ENCODE assay signal across 9 cellular contexts in the genomic region with DNA sequence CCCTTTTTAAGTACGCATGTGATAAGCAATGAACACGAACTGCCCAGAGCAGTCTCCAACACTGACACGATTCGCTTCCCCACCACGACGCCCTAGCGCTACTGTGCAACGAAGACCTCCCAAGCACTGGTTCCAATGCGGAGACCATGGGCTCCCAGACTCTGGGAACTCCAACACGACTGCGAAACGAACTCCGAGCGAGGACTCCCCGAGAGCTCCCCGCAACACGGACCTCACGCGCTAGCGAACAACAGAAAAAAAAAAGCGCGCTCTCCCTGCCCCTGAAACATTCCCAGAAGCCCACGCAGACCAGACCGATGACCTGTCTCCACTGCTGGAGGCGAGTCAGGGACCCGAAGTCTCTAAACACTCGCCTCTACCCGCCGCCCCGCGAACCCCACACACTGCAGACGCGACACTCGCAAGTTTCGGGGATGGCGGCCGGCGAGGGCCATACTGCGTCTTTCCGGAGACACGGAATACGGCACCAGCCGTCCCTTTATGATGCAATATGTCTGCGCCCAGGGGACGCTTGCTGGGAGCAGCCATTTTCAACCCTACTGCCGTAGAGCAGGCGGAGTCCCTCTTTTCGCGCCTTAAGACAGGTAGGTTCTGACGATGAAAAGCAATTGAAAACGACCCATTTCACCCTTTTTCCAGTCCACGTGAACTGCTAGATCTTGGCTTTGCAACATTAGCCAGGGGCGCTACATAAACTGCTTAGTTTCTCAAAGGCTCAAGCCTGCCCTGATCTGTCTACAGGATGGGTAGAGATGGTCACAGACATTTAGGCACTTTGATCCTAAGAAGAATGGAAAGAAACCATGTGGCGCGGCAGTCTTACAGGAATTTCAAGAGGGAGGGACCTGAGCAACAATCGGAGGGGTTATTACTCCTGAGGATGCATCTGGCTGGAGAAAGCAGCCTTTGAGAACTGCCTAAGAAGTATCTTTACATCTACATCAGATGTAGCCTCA. TPM values are rescaled to one million over a fixed set of nuclear protein-coding genes. Genes with fewer than 3 reads are reported as not detected.
DNase-seq lines count a peak whose midpoint lies in the region; ATAC-seq, FAIRE-seq and TF ChIP-seq lines count a peak whose summit lies in the region.
"Had no signal": no experiment of that assay in that cellular context is flagged by ENCODE, and none has a peak within 500 bp of the region (broad histone marks: within the 10 kb centered on the region; RNA-seq: fewer than 3 reads in every experiment).

Gene ZNF577, minus strand, starts transcription at position 430 of the 977 bp plus-strand sequence. CDS start 7,569 bp downstream, outside the sequence.

- H3K27me3 ChIP-seq in ascending aorta, result no peaks in the 10 kb centered on the region
- no peaks in the 10 kb centered on the region for H3K27me3 ChIP-seq in left ventricle myocardium inferior (ENCODE audit: low read depth)
- no peaks in the 10 kb centered on the region for H3K27me3 ChIP-seq in pancreas
- H3K27me3 ChIP-seq in suprapubic skin, result no peaks in the 10 kb centered on the region

- H3K36me3 ChIP-seq in ascending aorta (peaks cover 28 to 40% of the 10 kb centered on the region in 2 donors), left ventricle myocardium inferior (peaks cover 51% of the 10 kb centered on the region), pancreas (peaks cover 9 to 31% (median 11%) of the 10 kb centered on the region in 3 donors), suprapubic skin (peaks cover 35% of the 10 kb centered on the region)

- H3K9me3 ChIP-seq in ascending aorta, result peaks cover 40 to 56% of the 10 kb centered on the region in 2 donors
- peaks cover 48% of the 10 kb centered on the region for H3K9me3 ChIP-seq in left ventricle myocardium inferior (replicated peaks)
- peaks cover 0 to 16% (median 3%) of the 10 kb centered on the region in 4 donors for H3K9me3 ChIP-seq in pancreas
- H3K9me3 ChIP-seq in suprapubic skin, result peaks cover 36% of the 10 kb centered on the region

- TF ChIP-seq CTCF in ascending aorta (IDR thresholded peaks at IDR 0.05), result no peak
- TF ChIP-seq CTCF in left ventricle myocardium inferior (IDR thresholded peaks at IDR 0.05; ENCODE audit: borderline replicate concordance), result no peak
- TF ChIP-seq CTCF in pancreas (IDR thresholded peaks at IDR 0.05), result no peak
- no peak for TF ChIP-seq CTCF in suprapubic skin (IDR thresholded peaks at IDR 0.05)

- WGBS in pancreas, 2 donors, result 1 to 3% methylated on average over 56 of the region's 56 CpGs
- 4% methylated on average over 32 of the region's 56 CpGs for WGBS in suprapubic skin

- H3K4me1 ChIP-seq in ascending aorta, result no peaks in the 10 kb centered on the region
- H3K4me1 ChIP-seq in left ventricle myocardium inferior, result peaks cover 19% of the 10 kb centered on the region
- no peaks in the 10 kb centered on the region for H3K4me1 ChIP-seq in pancreas
- peaks cover 15% of the 10 kb centered on the region for H3K4me1 ChIP-seq in suprapubic skin

- peak; percentile 59 for TF ChIP-seq POLR2A in GM19193 (IDR thresholded peaks at IDR 0.05; ENCODE audit: extremely low read depth, insufficient read depth, insufficient read length)
- TF ChIP-seq POLR2A in suprapubic skin (IDR thresholded peaks at IDR 0.05), result peak in 1 of 2 donors; percentile 40

- H3K27ac ChIP-seq in ascending aorta (peak within 1 kb of the TSS; percentile 60 to 74), left ventricle myocardium inferior (replicated peaks) (peak within 1 kb of the TSS; percentile 83), pancreas (peak within 1 kb of the TSS; percentile 49 to 82 (median 80)), suprapubic skin (peak within 1 kb of the TSS; percentile 79)
- H3K27ac ChIP-seq: VCaP had no signal

- FAIRE-seq in pancreas (lab: Jason Lieb, UNC), result peak; percentile 5

- intact Hi-C loops in ascending aorta (cut with DNase I), result loop anchor here (2.0 kb wide), 3 partner anchors 17 to 99 kb away; partner anchors contain the start of genes ZNF350, ZNF613 and ZNF649
- intact Hi-C loops in left ventricle myocardium inferior (cut with micrococcal nuclease), result no loop called here
- intact Hi-C loops in pancreas (cut with DNase I), result no loop called here

- ATAC-seq in pancreas (peak; percentile 98 to 100 (median 99)), GM21367 (IDR thresholded peaks at IDR 0.05; ENCODE audit: unreplicated experiment) (no peak)

- H3K4me3 ChIP-seq in ascending aorta, result peak within 1 kb of the TSS; percentile 59 to 85
- H3K4me3 ChIP-seq in left ventricle myocardium inferior, result peak within 1 kb of the TSS; percentile 74
- H3K4me3 ChIP-seq in pancreas, result peak within 1 kb of the TSS; percentile 34 to 71 (median 64)
- peak within 1 kb of the TSS; percentile 73 for H3K4me3 ChIP-seq in suprapubic skin

- DNase-seq in T-helper 2 cell (peak; percentile 8 to 88 (median 57)), ascending aorta (ENCODE audit: low spot score in 2 of 2) (peak; percentile 53 to 93), left ventricle myocardium inferior (peak; percentile 93), pancreas (peak; percentile 84 to 95 (median 90)), suprapubic skin (ENCODE audit: low spot score in 2 of 2) (peak; percentile 92), NCI-H146 (lab: John Stamatoyannopoulos, UW) (no peak)

- TF ChIP-seq EP300 in suprapubic skin (IDR thresholded peaks at IDR 0.05), result no peak

RNA-seq across cellular contexts. Expression of gene ZNF577, which starts in this region (rescaled TPM):
- total RNA-seq in ascending aorta (3.8 TPM), left ventricle myocardium inferior (9.7 TPM), pancreas (1 to 10 TPM; 2.9 to 8.9 (median 5.9) TPM), suprapubic skin (10 to 100 TPM in 3 of 4 donors, 1 to 10 TPM in 1; 8.5 to 47.5 (median 17.9) TPM)
- polyA plus RNA-seq in pancreas, result 10 to 100 TPM; 10.7 to 53.0 TPM
